16 cellular contexts compared by ENCODE assay signal in the genomic region with DNA sequence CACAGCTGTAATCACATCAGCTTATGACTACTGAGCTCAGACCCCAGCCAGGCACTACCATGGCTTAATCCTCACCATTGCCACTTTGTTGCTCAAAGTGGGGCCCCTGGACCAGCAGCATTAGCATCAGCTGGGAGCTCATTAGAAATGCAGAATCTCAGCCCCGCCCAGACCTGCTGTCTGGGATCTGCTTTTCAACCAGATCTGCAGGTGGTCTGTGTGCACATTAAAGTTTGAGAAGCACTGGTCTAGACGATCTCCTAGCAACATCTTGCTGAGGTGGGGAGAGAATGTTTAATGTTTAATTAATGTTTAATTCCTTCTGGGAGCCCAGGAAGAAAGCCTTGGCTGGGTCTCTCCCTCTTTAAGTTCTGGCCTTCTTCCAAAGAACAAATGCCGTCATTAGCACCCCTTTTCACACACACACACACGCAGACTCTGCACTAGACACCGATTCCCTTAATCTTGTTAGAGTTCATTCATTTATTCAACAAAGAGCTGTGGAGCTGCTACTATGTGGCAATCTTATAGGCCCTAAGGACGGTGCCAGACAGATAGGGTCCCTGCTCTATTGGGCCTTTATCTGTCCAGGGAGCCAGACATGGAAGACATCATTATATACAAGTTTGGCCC. TPM values are rescaled to one million over a fixed set of nuclear protein-coding genes. Genes with fewer than 3 reads are reported as not detected.
A peak's percentile ranks its signal among the peaks of the same experiment; 100 is the strongest.
DNase-seq lines count a peak whose midpoint lies in the region; ATAC-seq and TF ChIP-seq lines count a peak whose summit lies in the region.
"Had no signal": no experiment of that assay in that cellular context is flagged by ENCODE, and none has a peak within 500 bp of the region (broad histone marks: within the 10 kb centered on the region; RNA-seq: fewer than 3 reads in every experiment).

No MANE protein-coding gene starts in this region.

- no peaks in the 10 kb centered on the region for H3K9me3 ChIP-seq in A673 (ENCODE audit: low read depth, low read length, poor library complexity, severe bottlenecking)
- H3K9me3 ChIP-seq in WERI-Rb-1 (ENCODE audit: severe bottlenecking), result no peaks in the 10 kb centered on the region
- H3K9me3 ChIP-seq: MG63, psoas muscle had no signal

- CTCF ChIA-PET in A673 (lab: Charles Lee) (interaction anchor here (0.6 kb wide), 1 partner anchor 82 kb away, joined by 5 read pairs; no protein-coding TSS in a partner anchor), RWPE1 (lab: Yijun Ruan, JAX) (interaction anchor here (0.6 kb wide), 1 partner anchor 441 kb away, joined by 3 read pairs; no protein-coding TSS in a partner anchor)

- H3K4me1 ChIP-seq in A673 (ENCODE audit: insufficient read depth, low read length, poor library complexity, severe bottlenecking), result peaks cover 35% of the 10 kb centered on the region

- H3K27ac ChIP-seq in A673 (ENCODE audit: low read depth, low read length, poor library complexity, severe bottlenecking) (no peak overlapping the region), WERI-Rb-1 (0 out of 2 replicates have a peak overlapping the region, but pooled peaks have one; percentile 44), RWPE1 (no peak overlapping the region)
- H3K27ac ChIP-seq: psoas muscle had no signal

- H3K27me3 ChIP-seq in A673 (replicated peaks; ENCODE audit: insufficient read depth, low read depth, low read length, poor library complexity), result peaks cover 3% of the 10 kb centered on the region
- no peaks in the 10 kb centered on the region; the same call in 1 of the 2 replicates for H3K27me3 ChIP-seq in H7 (ENCODE audit: control insufficient read depth, insufficient read depth, low read length)
- H3K27me3 ChIP-seq in WERI-Rb-1 (ENCODE audit: insufficient read depth, low read depth, severe bottlenecking), result no peaks in the 10 kb centered on the region
- H3K27me3 ChIP-seq: MG63 had no signal

- no peaks in the 10 kb centered on the region for H3K9me3 Mint-ChIP-seq in mesothelial cell of epicardium

- H3K36me3 ChIP-seq in A673 (ENCODE audit: insufficient read depth, low read length, poor library complexity, severe bottlenecking) (no peaks in the 10 kb centered on the region), H7 (replicated peaks; ENCODE audit: control insufficient read depth, insufficient read depth, low read length) (no peaks in the 10 kb centered on the region), WERI-Rb-1 (no peaks in the 10 kb centered on the region)
- H3K36me3 ChIP-seq: MG63 had no signal

- peaks cover 60% of the 10 kb centered on the region for H3K4me1 Mint-ChIP-seq in mesothelial cell of epicardium

- intact Hi-C loops in A673 (cut with micrococcal nuclease; ENCODE audit: unreplicated experiment), result no loop called here

- ATAC-seq in GM21528 (IDR thresholded peaks at IDR 0.05; ENCODE audit: low FRiP score, unreplicated experiment), result no peak
- ATAC-seq in HG02885 (IDR thresholded peaks at IDR 0.05; ENCODE audit: poor library complexity, unreplicated experiment), result no peak
- ATAC-seq: left lobe of liver, psoas muscle had no signal

- no TSS peak for BruUV-seq in A673 (replicated peaks; lab: Mats Ljungman, UMichigan)

- H3K4me3 Mint-ChIP-seq in mesothelial cell of epicardium, result no peak overlapping the region

- H3K27me3 Mint-ChIP-seq in mesothelial cell of epicardium (ENCODE audit: low read depth), result no peaks in the 10 kb centered on the region

- no peaks in the 10 kb centered on the region for H3K36me3 Mint-ChIP-seq in mesothelial cell of epicardium

- DNase-seq in A673 (ENCODE audit: low spot score), result peak; percentile 88
- peak; percentile 74 for DNase-seq in H7
- peak; percentile 70 for DNase-seq in WERI-Rb-1
- DNase-seq in mesothelial cell of epicardium (ENCODE audit: low spot score in 2 of 2, unreplicated experiment in 2 of 2), result no peak
- no peak for DNase-seq in GDM1 (lab: John Stamatoyannopoulos, UW)
- DNase-seq in RWPE1 (ENCODE audit: low spot score), result no peak
- DNase-seq: activated CD8-positive, alpha-beta memory T cell treated with anti-CD3 and anti-CD28 coated beads for 24 hours; foreskin fibroblast; MG63; NCI-H2029 treated with DMSO at 0.1 percent for 48 hours; psoas muscle; RPMI8226 had no signal

- POLR2A ChIA-PET in A673 (lab: Charles Lee; ENCODE audit: low non-redundant PET) (interaction anchor here (0.6 kb wide), 1 partner anchor 99 kb away, joined by 3 read pairs; no protein-coding TSS in a partner anchor), RWPE1 (lab: Yijun Ruan, JAX; ENCODE audit: low non-redundant PET) (no interaction called here)

- H3K27ac Mint-ChIP-seq in mesothelial cell of epicardium, result peak overlapping the region; percentile 87

- TF ChIP-seq CTCF in A673 (conservative IDR thresholded peaks at IDR 0.05; ENCODE audit: low read depth, low read length) (no peak), WERI-Rb-1 (IDR thresholded peaks at IDR 0.05; ENCODE audit: low read depth, low read length) (no peak), mesothelial cell of epicardium (IDR thresholded peaks at IDR 0.05; ENCODE audit: unreplicated experiment) (no peak), RWPE1 (conservative IDR thresholded peaks at IDR 0.05; ENCODE audit: low read depth) (no peak)

- H3K4me3 ChIP-seq in A673 (ENCODE audit: low read depth, low read length, poor library complexity, severe bottlenecking) (no peak overlapping the region), H7 (ENCODE audit: insufficient read depth, low read depth, low read length) (no peak overlapping the region), WERI-Rb-1 (ENCODE audit: low read depth, low read length) (no peak overlapping the region)
- H3K4me3 ChIP-seq: MG63, psoas muscle had no signal

RNA-seq across cellular contexts. Expression of gene EDAR, which starts 53.7 kb away (rescaled TPM):
- total RNA-seq in A673 (2021) (not detected in 2 replicates), mesothelial cell of epicardium (5.1 to 6.6 TPM (median 5.5 TPM) in 3 replicates)
- 0.03 and 0.11 TPM in 2 replicates for total RNA-seq in H7 (2014; rRNA removed; shearing (Covaris generic))
- total RNA-seq: cerebellum, psoas muscle had no signal

Comparison
In these comparisons a context has a peak if more than half of its experiments do, and no peak if none do; other contexts are left out.
1. DNase-seq: peak in A673 (single experiment), H7 (single experiment) and WERI-Rb-1 (single experiment); none in mesothelial cell of epicardium (0 of 2), GDM1 (single experiment) and RWPE1 (single experiment).